8 cellular contexts compared by ENCODE assay signal in the genomic region with DNA sequence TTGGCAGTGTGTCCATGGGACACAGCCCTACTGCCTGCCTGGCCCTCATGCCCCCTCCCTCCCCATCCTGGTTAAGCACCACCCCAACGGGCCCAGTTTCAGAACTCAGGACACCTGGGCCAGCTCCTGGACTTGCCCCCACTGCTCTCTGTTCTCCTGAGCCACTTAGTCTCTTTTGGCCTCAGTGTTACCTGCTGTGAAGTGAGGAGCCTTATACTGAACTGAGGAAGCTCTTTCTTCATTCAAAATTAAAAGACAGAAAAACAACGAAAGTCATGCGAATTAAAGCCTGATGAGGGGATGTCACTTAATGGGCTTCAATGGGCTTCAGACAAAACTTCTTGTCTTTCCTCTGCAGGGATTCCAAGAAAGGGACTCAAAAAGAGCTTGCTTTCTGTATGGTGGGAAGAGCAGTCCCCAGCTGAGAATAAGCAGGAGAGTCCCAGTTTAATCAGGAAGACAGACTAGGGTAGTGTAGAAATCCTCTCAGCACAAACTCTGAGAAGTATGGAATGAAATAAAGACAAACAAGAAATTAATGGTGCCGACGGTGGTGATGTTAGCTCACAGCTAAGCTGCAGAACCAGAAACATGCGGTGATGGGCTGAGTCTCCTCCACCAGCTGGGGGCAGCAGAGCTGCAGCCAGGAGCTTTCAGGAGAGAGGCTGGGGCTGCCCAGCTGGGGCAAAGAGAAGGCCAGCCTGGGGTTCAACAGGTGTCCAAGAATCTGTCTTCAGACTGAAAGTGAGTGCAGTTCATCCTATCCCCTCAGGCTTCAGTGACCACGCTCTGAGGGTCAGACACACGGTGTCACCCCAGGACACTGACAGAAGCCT.
DNase-seq lines count a peak whose midpoint lies in the region; ATAC-seq and TF ChIP-seq lines count a peak whose summit lies in the region.

No MANE protein-coding gene starts in this region.

- TF ChIP-seq CTCF in GM13976 (IDR thresholded peaks at IDR 0.05; ENCODE audit: borderline replicate concordance, control extremely low read depth, extremely low read depth, insufficient read depth, missing control alignments) = peak; percentile 76

- DNase-seq in CD1c-positive myeloid dendritic cell (ENCODE audit: extremely low spot score) (peak; percentile 57), GM13976 (ENCODE audit: low spot score) (peak; percentile 58), RPMI8226 (peak; percentile 72), mucosa of gallbladder (ENCODE audit: low spot score) (peak; percentile 60), NCI-H187 (lab: John Stamatoyannopoulos, UW) (no peak)
- peak; percentile 32 for DNase-seq in central memory CD4-positive, alpha-beta T cell

- in situ Hi-C loops in GM13976 (cut with MboI; ENCODE audit: low sequenced_read_pairs, unreplicated experiment) = no loop called here

- no peak for ATAC-seq in HG03095 (IDR thresholded peaks at IDR 0.05; ENCODE audit: unreplicated experiment)
- ATAC-seq in HG02970 (IDR thresholded peaks at IDR 0.05; ENCODE audit: low FRiP score, unreplicated experiment) = no peak

Comparison
In these comparisons a context has a peak if more than half of its experiments do, and no peak if none do; other contexts are left out.
1. DNase-seq: peak in CD1c-positive myeloid dendritic cell (single experiment), GM13976 (single experiment), RPMI8226 (single experiment), central memory CD4-positive, alpha-beta T cell (single experiment) and mucosa of gallbladder (single experiment); none in NCI-H187 (0 of 2).